22 cellular contexts compared by ENCODE assay signal in the genomic region with DNA sequence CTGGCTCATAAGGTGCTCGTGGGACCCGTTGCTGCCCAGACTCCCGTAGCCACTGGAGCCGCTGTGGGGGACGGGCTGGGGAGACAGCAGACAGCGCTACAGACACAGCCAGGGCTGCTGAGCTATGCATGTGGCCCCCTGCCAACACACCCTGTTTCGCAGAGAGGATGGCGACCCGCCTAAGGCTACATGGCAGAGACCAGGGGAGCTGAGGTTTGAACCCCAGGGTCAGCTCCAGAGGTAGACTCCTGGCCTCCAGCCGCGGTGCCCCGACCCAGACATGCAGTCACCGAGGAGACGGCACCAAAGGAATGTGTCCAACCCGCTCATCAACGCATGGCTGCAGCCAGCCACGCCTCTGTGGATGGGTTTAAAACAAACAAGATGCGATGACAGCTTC. TPM values are rescaled to one million over a fixed set of nuclear protein-coding genes. Genes with fewer than 3 reads are reported as not detected.
DNase-seq lines count a peak whose midpoint lies in the region; ATAC-seq and TF ChIP-seq lines count a peak whose summit lies in the region.
"Had no signal": no experiment of that assay in that cellular context is flagged by ENCODE, and none has a peak within 500 bp of the region (broad histone marks: within the 10 kb centered on the region; RNA-seq: fewer than 3 reads in every experiment).

No MANE protein-coding gene starts in this region.

- no peaks in the 10 kb centered on the region for H3K9me3 ChIP-seq in testis
- H3K9me3 ChIP-seq: body of pancreas, SK-N-SH, stomach had no signal

- H3K4me1 ChIP-seq in testis = peaks cover 15% of the 10 kb centered on the region

- peak; percentile 29 for ATAC-seq in Right ventricle myocardium inferior
- ATAC-seq in HG03354 (IDR thresholded peaks at IDR 0.05; ENCODE audit: poor library complexity, severe bottlenecking, unreplicated experiment) = no peak
- ATAC-seq in HG02623 (IDR thresholded peaks at IDR 0.05; ENCODE audit: unreplicated experiment) = no peak
- ATAC-seq: activated naive CD4-positive, alpha-beta T cell treated with anti-CD3 and anti-CD28 coated beads, Interleukin-2, amount 50 U/mL, for 72 hours; body of pancreas had no signal

- H3K27ac Mint-ChIP-seq in mesothelial cell of epicardium = no peak overlapping the region
- H3K27ac Mint-ChIP-seq: activated naive CD4-positive, alpha-beta T cell treated with anti-CD3 and anti-CD28 coated beads, Interleukin-2, amount 50 U/mL, for 72 hours had no signal

- H3K4me3 ChIP-seq in choroid plexus epithelial cell (ENCODE audit: low read depth, low read length) (no peak overlapping the region), testis (no peak overlapping the region)
- H3K4me3 ChIP-seq: body of pancreas, hepatocyte, PC-9, stomach had no signal

- peaks cover 16% of the 10 kb centered on the region for H3K4me1 Mint-ChIP-seq in mesothelial cell of epicardium

- WGBS in testis, 2 donors = 62 to 91% methylated on average over 8 to 18 of the region's 18 CpGs

- intact Hi-C loops in Right ventricle myocardium inferior (cut with DNase I) (loop anchor here (5.0 to 10.0 kb wide), 3 partner anchors 96 to 679 kb away; no protein-coding TSS in a partner anchor), cardiac septum (cut with DNase I) (loop anchor here (5.0 kb wide), 3 partner anchors 99 to 404 kb away; partner anchors contain the start of gene RAMP1), testis (cut with DNase I; ENCODE audit: low total_unique reads) (no loop called here)

- no peaks in the 10 kb centered on the region for H3K27me3 ChIP-seq in testis
- H3K27me3 ChIP-seq: body of pancreas, hepatocyte, stomach had no signal

- peaks cover 17% of the 10 kb centered on the region for H3K36me3 Mint-ChIP-seq in mesothelial cell of epicardium

- TF ChIP-seq CTCF in choroid plexus epithelial cell (conservative IDR thresholded peaks at IDR 0.05; ENCODE audit: low read depth, low read length) (no peak), testis (IDR thresholded peaks at IDR 0.05) (no peak), mesothelial cell of epicardium (IDR thresholded peaks at IDR 0.05; ENCODE audit: unreplicated experiment) (no peak)

- no peaks in the 10 kb centered on the region for H3K9me3 Mint-ChIP-seq in mesothelial cell of epicardium
- H3K9me3 Mint-ChIP-seq: activated naive CD4-positive, alpha-beta T cell treated with anti-CD3 and anti-CD28 coated beads, Interleukin-2, amount 50 U/mL, for 72 hours had no signal

- no peak for TF ChIP-seq POLR2A in testis (IDR thresholded peaks at IDR 0.05)

- peaks cover under 1% of the 10 kb centered on the region for H3K36me3 ChIP-seq in testis (ENCODE audit: low read depth, missing control alignments)

- H3K4me3 Mint-ChIP-seq in mesothelial cell of epicardium = no peak overlapping the region

- no peak overlapping the region for H3K27ac ChIP-seq in testis
- H3K27ac ChIP-seq: 22Rv1, body of pancreas, hepatocyte, PC-9, stomach had no signal

- DNase-seq in Right ventricle myocardium inferior (ENCODE audit: missing footprints) (peak; percentile 62), cardiac septum (ENCODE audit: low spot score) (no peak), choroid plexus epithelial cell (ENCODE audit: low read depth) (peak; percentile 18), left kidney (ENCODE audit: low read depth, low spot score) (peak; percentile 74), testis (peak; percentile 39), mesothelial cell of epicardium (ENCODE audit: low spot score in 2 of 2, unreplicated experiment in 2 of 2) (no peak)
- DNase-seq: activated CD4-positive, CD25-positive, alpha-beta regulatory T cell treated with anti-CD3 and anti-CD28 coated beads, Interleukin-2, amount 50 U/mL, for 72 hours; activated CD8-positive, alpha-beta memory T cell treated with anti-CD3 and anti-CD28 coated beads for 24 hours; activated T-cell treated with anti-CD3 and anti-CD28 coated beads, Interleukin-2, amount 50 U/mL, for 48 hours; body of pancreas; cortex of kidney; NCI-H1436 treated with DMSO at 0.1 percent for 48 hours; NCI-H82; PC-9; SK-N-SH; stomach; T1000 had no signal

- H3K27me3 Mint-ChIP-seq in mesothelial cell of epicardium (ENCODE audit: low read depth) = no peaks in the 10 kb centered on the region

RNA-seq across cellular contexts. Expression of gene HES6, which starts 21.0 kb away (rescaled TPM):
- total RNA-seq in Right ventricle myocardium inferior (4.3 TPM), cardiac septum (2.7 TPM), testis (10 to 100 TPM; 22.0 to 40.3 TPM), mesothelial cell of epicardium (4.2 to 5.1 TPM (median 4.3 TPM) in 3 replicates)
- polyA plus RNA-seq in testis (ENCODE audit: insufficient read depth, low read depth, low replicate concordance) = 21.3 TPM

RNA-seq across cellular contexts. Expression of gene PER2, which starts 27.5 kb away (rescaled TPM):
- 4.7 TPM for total RNA-seq in Right ventricle myocardium inferior
- total RNA-seq in cardiac septum = 13.0 TPM
- 10 to 100 TPM; 55.5 to 59.1 TPM for total RNA-seq in testis
- 29.8 TPM for polyA plus RNA-seq in testis (ENCODE audit: insufficient read depth, low read depth, low replicate concordance)
- 11.4 to 12.7 TPM (median 11.7 TPM) in 3 replicates for total RNA-seq in mesothelial cell of epicardium

RNA-seq across cellular contexts. Expression of gene ILKAP, which starts 57.4 kb away (rescaled TPM):
- 26.2 TPM for total RNA-seq in Right ventricle myocardium inferior
- total RNA-seq in cardiac septum = 29.5 TPM
- total RNA-seq in testis = 10 to 100 TPM; 59.8 to 65.3 TPM
- polyA plus RNA-seq in testis (ENCODE audit: insufficient read depth, low read depth, low replicate concordance) = 44.8 TPM
- 48.6 to 54.0 TPM (median 50.8 TPM) in 3 replicates for total RNA-seq in mesothelial cell of epicardium

RNA-seq across cellular contexts. Expression of gene TRAF3IP1, which starts 59.4 kb away (rescaled TPM):
- total RNA-seq in Right ventricle myocardium inferior (11.2 TPM), cardiac septum (16.3 TPM), testis (10 to 100 TPM; 22.1 to 38.0 TPM), mesothelial cell of epicardium (17.5 to 23.2 TPM (median 21.4 TPM) in 3 replicates)
- 40.9 TPM for polyA plus RNA-seq in testis (ENCODE audit: insufficient read depth, low read depth, low replicate concordance)

Comparison
In these comparisons a context has a peak if more than half of its experiments do, and no peak if none do; other contexts are left out.
1. DNase-seq: peak in Right ventricle myocardium inferior (single experiment), choroid plexus epithelial cell (single experiment), left kidney (single experiment) and testis (single experiment); none in cardiac septum (single experiment) and mesothelial cell of epicardium (0 of 2).